14 cellular contexts compared by ENCODE assay signal in the genomic region with DNA sequence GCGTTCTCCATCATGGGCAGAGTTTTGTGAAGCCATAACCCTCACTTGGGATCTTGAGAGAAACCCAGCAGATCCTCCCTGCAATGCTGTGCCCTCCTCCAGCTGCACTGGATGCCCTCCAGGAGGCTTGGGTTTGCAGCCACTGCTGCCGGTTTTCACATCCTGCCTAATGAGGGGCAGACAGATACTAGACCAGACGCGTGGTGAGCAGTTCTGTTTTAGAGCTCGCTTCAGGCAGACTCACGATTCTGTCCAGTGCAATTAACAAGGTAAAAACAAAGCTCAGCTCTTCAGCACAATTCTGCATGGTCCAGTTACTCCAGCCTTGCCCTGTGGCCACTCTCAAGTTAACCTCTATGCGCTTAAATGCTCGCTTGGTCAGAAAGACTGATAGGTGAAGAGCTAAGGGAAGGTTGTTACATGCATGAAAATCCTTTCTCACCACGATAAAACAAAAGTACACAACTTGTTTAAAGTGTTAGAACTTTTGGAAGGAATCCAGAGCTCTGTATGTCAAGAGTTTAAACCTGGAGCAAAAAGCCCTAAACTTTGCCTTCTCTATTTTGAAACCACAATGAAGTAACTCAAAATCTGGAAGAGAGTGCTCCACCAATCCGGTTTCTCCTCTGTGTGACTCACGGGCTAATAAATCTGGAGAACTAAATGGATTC.
DNase-seq lines count a peak whose midpoint lies in the region; ATAC-seq and TF ChIP-seq lines count a peak whose summit lies in the region.
"Had no signal": no experiment of that assay in that cellular context is flagged by ENCODE, and none has a peak within 500 bp of the region (broad histone marks: within the 10 kb centered on the region; RNA-seq: fewer than 3 reads in every experiment).

No MANE protein-coding gene starts in this region.

- H3K36me3 ChIP-seq in kidney epithelial cell (ENCODE audit: control insufficient read depth, insufficient read depth, low read length) (no peaks in the 10 kb centered on the region), skeletal muscle satellite cell (ENCODE audit: insufficient read depth, low read length) (no peaks in the 10 kb centered on the region), MM.1S (replicated peaks; ENCODE audit: insufficient read depth, low read length) (no peaks in the 10 kb centered on the region)
- H3K36me3 ChIP-seq: ovary, upper lobe of left lung had no signal

- H3K4me3 ChIP-seq in kidney epithelial cell (ENCODE audit: low read depth, low read length) (no peak overlapping the region), skeletal muscle satellite cell (ENCODE audit: low read length) (peak overlapping the region; percentile 35), MM.1S (ENCODE audit: low read length) (no peak overlapping the region)
- H3K4me3 ChIP-seq: ovary, upper lobe of left lung had no signal

- DNase-seq in EH (ENCODE audit: low read depth) (peak; percentile 88), NCI-H226 (peak; percentile 14), kidney epithelial cell (ENCODE audit: low read depth) (peak; percentile 55), MM.1S (no peak), putamen (ENCODE audit: low spot score) (no peak)
- DNase-seq: aorta; CD8-positive, alpha-beta memory T cell; dermis blood vessel endothelial cell; NCI-H2107; SIG-M5; upper lobe of left lung had no signal

- H3K9me2 ChIP-seq in MM.1S (replicated peaks; ENCODE audit: insufficient read depth, low read length) = no peaks in the 10 kb centered on the region

- no peaks in the 10 kb centered on the region for H4K20me1 ChIP-seq in MM.1S (ENCODE audit: insufficient read depth, low read length)

- H3K9me3 ChIP-seq in skeletal muscle satellite cell (replicated peaks; ENCODE audit: low read length) = no peaks in the 10 kb centered on the region
- H3K9me3 ChIP-seq in MM.1S (replicated peaks; ENCODE audit: insufficient read depth, low read length) = no peaks in the 10 kb centered on the region
- H3K9me3 ChIP-seq: ovary, upper lobe of left lung had no signal

- peak overlapping the region; percentile 69 for H3K4me2 ChIP-seq in skeletal muscle satellite cell (ENCODE audit: low read length)
- H3K4me2 ChIP-seq in MM.1S (ENCODE audit: low read depth, low read length) = no peak overlapping the region

- TF ChIP-seq CTCF in kidney epithelial cell (IDR thresholded peaks at IDR 0.05; ENCODE audit: insufficient read depth, low read length, poor library complexity, severe bottlenecking) (no peak), MM.1S (IDR thresholded peaks at IDR 0.05; ENCODE audit: low read length) (no peak)

- no peak overlapping the region for H3K27ac ChIP-seq in MM.1S (ENCODE audit: low read length)
- H3K27ac ChIP-seq: ovary, upper lobe of left lung had no signal

- peak overlapping the region; percentile 14 for H3K9ac ChIP-seq in skeletal muscle satellite cell (ENCODE audit: low read depth, low read length)
- no peak overlapping the region for H3K9ac ChIP-seq in MM.1S (ENCODE audit: low read length)

- H3K79me2 ChIP-seq in MM.1S (ENCODE audit: low read length) = no peaks in the 10 kb centered on the region

- H3K4me1 ChIP-seq in skeletal muscle satellite cell (ENCODE audit: control insufficient read depth, insufficient read depth, low read length) (peaks cover 9% of the 10 kb centered on the region), MM.1S (ENCODE audit: low read length) (no peaks in the 10 kb centered on the region)
- H3K4me1 ChIP-seq: upper lobe of left lung had no signal

- H2AFZ ChIP-seq in MM.1S (ENCODE audit: low read length) = no peak overlapping the region

- no peak for ATAC-seq in GM21723 (IDR thresholded peaks at IDR 0.05; ENCODE audit: unreplicated experiment)

- H3K27me3 ChIP-seq in kidney epithelial cell (ENCODE audit: control insufficient read depth, insufficient read depth, low read length) = no peaks in the 10 kb centered on the region
- H3K27me3 ChIP-seq in skeletal muscle satellite cell (ENCODE audit: control insufficient read depth, insufficient read depth, low read length) = no peaks in the 10 kb centered on the region
- H3K27me3 ChIP-seq in MM.1S (replicated peaks; ENCODE audit: insufficient read depth, low read length) = no peaks in the 10 kb centered on the region
- H3K27me3 ChIP-seq: ovary, upper lobe of left lung had no signal

- no peaks in the 10 kb centered on the region for H3F3A ChIP-seq in MM.1S (ENCODE audit: insufficient read depth, low read length)

Comparison
In these comparisons a context has a peak if more than half of its experiments do, and no peak if none do; other contexts are left out.
1. DNase-seq: peak in EH (single experiment), NCI-H226 (single experiment) and kidney epithelial cell (single experiment); none in MM.1S (single experiment) and putamen (single experiment).